17 cellular contexts compared by ENCODE assay signal in the genomic region with DNA sequence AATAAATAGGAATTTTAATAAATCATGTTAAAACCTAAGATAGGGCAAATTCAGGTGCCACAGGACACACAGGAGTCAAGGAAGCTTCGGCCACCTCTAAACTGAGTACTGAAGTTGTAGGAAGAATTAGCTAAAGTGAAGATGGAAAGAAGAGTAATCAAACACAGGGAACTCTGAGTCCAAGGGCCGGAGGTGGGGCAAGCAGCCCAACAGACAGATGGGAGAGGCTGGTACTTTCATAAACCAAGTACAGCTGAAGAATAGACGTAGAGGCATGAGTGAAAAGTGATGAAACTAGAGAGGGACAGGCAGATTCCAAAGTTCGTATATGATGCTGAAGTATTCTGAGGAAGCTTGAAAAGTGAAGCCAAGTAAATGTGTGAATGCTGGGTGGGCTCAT.
"Had no signal": no experiment of that assay in that cellular context is flagged by ENCODE, and none has a peak within 500 bp of the region (broad histone marks: within the 10 kb centered on the region; RNA-seq: fewer than 3 reads in every experiment).

No MANE protein-coding gene starts in this region.

- H3K36me3 ChIP-seq: heart right ventricle, lower lobe of right lung had no signal

- H3K27me3 ChIP-seq: body of pancreas, heart right ventricle had no signal

- H3K27ac ChIP-seq: lower lobe of right lung, parathyroid adenoma, VCaP had no signal

- H3K9ac ChIP-seq: parathyroid adenoma had no signal

- H3K79me2 ChIP-seq: parathyroid adenoma had no signal

- ATAC-seq: body of pancreas, lower lobe of right lung had no signal

- H3K9me3 ChIP-seq: body of pancreas, heart right ventricle, lower lobe of right lung had no signal

- H3K4me1 ChIP-seq: parathyroid adenoma had no signal

- DNase-seq: activated CD4-positive, alpha-beta T cell treated with anti-CD3 and anti-CD28 coated beads for 1 hour; activated CD8-positive, alpha-beta memory T cell treated with anti-CD3 and anti-CD28 coated beads for 24 hours; activated CD8-positive, alpha-beta memory T cell treated with anti-CD3 and anti-CD28 coated beads, Interleukin-2, amount 50 U/mL, for 48 hours; activated naive CD8-positive, alpha-beta T cell treated with anti-CD3 and anti-CD28 coated beads, Interleukin-2, amount 10 ng/mL, durations not matched to agents 7 days and 5 days; central memory CD4-positive, alpha-beta T cell; cortex of kidney; effector CD4-positive, alpha-beta T cell; immature natural killer cell; kidney glomerular epithelial cell; lower lobe of right lung; stimulated activated CD4-positive, alpha-beta T cell treated with anti-CD3 and anti-CD28 coated beads, Interleukin-12 subunit alpha, Interleukin-12 subunit beta, amount 100 ng/mL, for 4 hours; stimulated activated CD4-positive, alpha-beta T cell treated with anti-CD3 and anti-CD28 coated beads, Interleukin-1b, Interleukin-23, amount 100 ng/mL, for 48 hours; stimulated activated CD8-positive, alpha-beta memory T cell treated with anti-CD3 and anti-CD28 coated beads, Interleukin-4, amount 100 ng/mL, for 48 hours had no signal

- H3K4me3 ChIP-seq: body of pancreas, heart right ventricle, lower lobe of right lung had no signal

- H2AFZ ChIP-seq: parathyroid adenoma had no signal
